ENCODE assay signal across 1 cellular context in the genomic region with DNA sequence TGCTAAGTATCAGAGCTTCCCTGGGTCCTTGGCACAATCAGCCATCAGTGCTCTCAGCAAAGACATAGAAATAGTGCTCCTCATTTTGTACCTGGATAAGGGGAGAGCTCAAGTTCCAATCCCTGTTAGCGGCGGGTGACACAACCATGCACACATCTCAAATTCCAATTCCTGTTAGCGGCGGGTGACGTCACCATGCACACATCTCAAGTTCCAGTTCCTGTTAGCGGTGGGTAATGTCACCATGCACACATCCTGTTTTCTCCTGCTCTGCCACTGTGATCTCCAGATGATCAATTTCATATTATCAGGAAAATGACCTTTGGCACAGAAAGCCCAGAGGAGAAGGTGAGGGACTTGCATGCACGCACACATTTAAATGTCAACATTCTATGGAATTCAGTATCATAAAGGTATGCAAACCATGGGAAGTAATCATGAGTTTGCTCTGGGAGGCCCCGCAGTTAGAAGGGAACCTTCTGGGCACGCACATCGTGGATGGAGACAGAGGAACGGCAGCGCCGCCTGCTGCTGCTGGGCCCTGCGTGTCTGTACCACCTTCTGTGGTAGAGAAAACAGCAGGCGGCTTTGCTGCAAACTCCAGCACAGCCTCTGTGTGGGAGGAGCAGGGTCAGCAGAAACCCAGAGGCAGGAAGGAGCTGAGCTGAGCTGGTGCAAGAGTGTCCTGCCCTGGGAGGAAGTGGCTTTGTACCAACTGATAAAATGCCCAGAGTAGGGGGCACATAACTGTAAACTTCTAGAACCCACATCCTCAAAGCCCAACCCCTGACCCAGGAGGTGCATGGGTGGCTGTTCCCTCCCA.
A peak's percentile ranks its signal among the peaks of the same experiment; 100 is the strongest.
TF ChIP-seq lines count a peak whose summit lies in the region.

No MANE protein-coding gene starts in this region.

TF ChIP-seq in HepG2, 621 proteins besides CTCF, POLR2A, EP300 and RAD21 (continued from another document and continues in another):
- TF ChIP-seq, protein P1, sequence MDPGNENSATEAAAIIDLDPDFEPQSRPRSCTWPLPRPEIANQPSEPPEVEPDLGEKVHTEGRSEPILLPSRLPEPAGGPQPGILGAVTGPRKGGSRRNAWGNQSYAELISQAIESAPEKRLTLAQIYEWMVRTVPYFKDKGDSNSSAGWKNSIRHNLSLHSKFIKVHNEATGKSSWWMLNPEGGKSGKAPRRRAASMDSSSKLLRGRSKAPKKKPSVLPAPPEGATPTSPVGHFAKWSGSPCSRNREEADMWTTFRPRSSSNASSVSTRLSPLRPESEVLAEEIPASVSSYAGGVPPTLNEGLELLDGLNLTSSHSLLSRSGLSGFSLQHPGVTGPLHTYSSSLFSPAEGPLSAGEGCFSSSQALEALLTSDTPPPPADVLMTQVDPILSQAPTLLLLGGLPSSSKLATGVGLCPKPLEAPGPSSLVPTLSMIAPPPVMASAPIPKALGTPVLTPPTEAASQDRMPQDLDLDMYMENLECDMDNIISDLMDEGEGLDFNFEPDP (CRISPR knock-in tag; conservative IDR thresholded peaks at IDR 0.05) = no peak
- TF ChIP-seq ZNF776 (CRISPR knock-in tag; IDR thresholded peaks at IDR 0.05) (no peak), EED (CRISPR knock-in tag; IDR thresholded peaks at IDR 0.05) (no peak; the same call in 1 of the 2 replicates), ZNF781 (CRISPR knock-in tag; IDR thresholded peaks at IDR 0.05; ENCODE audit: borderline replicate concordance, not compliant biosample characterization) (no peak), ZNF75D (CRISPR knock-in tag; IDR thresholded peaks at IDR 0.05; ENCODE audit: borderline replicate concordance) (no peak), NFRKB (IDR thresholded peaks at IDR 0.05) (no peak), RORA (CRISPR knock-in tag; IDR thresholded peaks at IDR 0.05) (no peak), ZNF3 (CRISPR knock-in tag; IDR thresholded peaks at IDR 0.05) (no peak), ZNF180 (CRISPR knock-in tag; IDR thresholded peaks at IDR 0.05; ENCODE audit: borderline replicate concordance, low read depth) (no peak), ZNF501 (CRISPR knock-in tag; IDR thresholded peaks at IDR 0.05) (peak; percentile 68), TBP (CRISPR knock-in tag; IDR thresholded peaks at IDR 0.05) (no peak), MYC (CRISPR knock-in tag; IDR thresholded peaks at IDR 0.05; ENCODE audit: borderline replicate concordance) (peak; percentile 82; the same call in 1 of the 2 replicates), TP53 (CRISPR knock-in tag; conservative IDR thresholded peaks at IDR 0.05) (no peak), ISX (CRISPR knock-in tag; conservative IDR thresholded peaks at IDR 0.05) (no peak), CENPT (CRISPR knock-in tag; IDR thresholded peaks at IDR 0.05; ENCODE audit: low read depth) (no peak), IRX3 (CRISPR knock-in tag; IDR thresholded peaks at IDR 0.05; ENCODE audit: borderline replicate concordance, low read depth) (no peak), KLF9 (CRISPR knock-in tag; IDR thresholded peaks at IDR 0.05; ENCODE audit: low read depth) (no peak), TBL1XR1 (IDR thresholded peaks at IDR 0.05; ENCODE audit: borderline replicate concordance, low read length, partially characterized antibody) (no peak), ZNF136 (CRISPR knock-in tag; IDR thresholded peaks at IDR 0.05; ENCODE audit: low read depth) (no peak), KLF16 (CRISPR knock-in tag; IDR thresholded peaks at IDR 0.05) (peak in 1 of 2 experiments; percentile 63; a peak in 1 of 4 replicates), CHCHD3 (CRISPR knock-in tag; IDR thresholded peaks at IDR 0.05) (no peak), ISL2 (CRISPR knock-in tag; IDR thresholded peaks at IDR 0.05) (no peak), ZNF333 (CRISPR knock-in tag; IDR thresholded peaks at IDR 0.05; ENCODE audit: borderline replicate concordance) (no peak), RFXAP (CRISPR knock-in tag; IDR thresholded peaks at IDR 0.05; ENCODE audit: borderline replicate concordance) (0 out of 2 replicates have a peak, but pooled peaks have one; percentile 22)
- TF ChIP-seq, protein P2, sequence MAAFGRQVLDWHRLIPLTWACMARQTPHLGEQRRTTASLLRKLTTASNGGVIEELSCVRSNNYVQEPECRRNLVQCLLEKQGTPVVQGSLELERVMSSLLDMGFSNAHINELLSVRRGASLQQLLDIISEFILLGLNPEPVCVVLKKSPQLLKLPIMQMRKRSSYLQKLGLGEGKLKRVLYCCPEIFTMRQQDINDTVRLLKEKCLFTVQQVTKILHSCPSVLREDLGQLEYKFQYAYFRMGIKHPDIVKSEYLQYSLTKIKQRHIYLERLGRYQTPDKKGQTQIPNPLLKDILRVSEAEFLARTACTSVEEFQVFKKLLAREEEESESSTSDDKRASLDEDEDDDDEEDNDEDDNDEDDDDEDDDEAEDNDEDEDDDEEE (CRISPR knock-in tag; IDR thresholded peaks at IDR 0.05) = no peak
- TF ChIP-seq, protein P3, sequence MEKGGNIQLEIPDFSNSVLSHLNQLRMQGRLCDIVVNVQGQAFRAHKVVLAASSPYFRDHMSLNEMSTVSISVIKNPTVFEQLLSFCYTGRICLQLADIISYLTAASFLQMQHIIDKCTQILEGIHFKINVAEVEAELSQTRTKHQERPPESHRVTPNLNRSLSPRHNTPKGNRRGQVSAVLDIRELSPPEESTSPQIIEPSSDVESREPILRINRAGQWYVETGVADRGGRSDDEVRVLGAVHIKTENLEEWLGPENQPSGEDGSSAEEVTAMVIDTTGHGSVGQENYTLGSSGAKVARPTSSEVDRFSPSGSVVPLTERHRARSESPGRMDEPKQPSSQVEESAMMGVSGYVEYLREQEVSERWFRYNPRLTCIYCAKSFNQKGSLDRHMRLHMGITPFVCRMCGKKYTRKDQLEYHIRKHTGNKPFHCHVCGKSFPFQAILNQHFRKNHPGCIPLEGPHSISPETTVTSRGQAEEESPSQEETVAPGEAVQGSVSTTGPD (CRISPR knock-in tag; IDR thresholded peaks at IDR 0.05) = no peak
- TF ChIP-seq, protein P4, sequence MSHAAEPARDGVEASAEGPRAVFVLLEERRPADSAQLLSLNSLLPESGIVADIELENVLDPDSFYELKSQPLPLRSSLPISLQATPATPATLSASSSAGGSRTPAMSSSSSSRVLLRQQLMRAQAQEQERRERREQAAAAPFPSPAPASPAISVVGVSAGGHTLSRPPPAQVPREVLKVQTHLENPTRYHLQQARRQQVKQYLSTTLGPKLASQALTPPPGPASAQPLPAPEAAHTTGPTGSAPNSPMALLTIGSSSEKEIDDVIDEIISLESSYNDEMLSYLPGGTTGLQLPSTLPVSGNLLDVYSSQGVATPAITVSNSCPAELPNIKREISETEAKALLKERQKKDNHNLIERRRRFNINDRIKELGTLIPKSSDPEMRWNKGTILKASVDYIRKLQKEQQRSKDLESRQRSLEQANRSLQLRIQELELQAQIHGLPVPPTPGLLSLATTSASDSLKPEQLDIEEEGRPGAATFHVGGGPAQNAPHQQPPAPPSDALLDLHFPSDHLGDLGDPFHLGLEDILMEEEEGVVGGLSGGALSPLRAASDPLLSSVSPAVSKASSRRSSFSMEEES (CRISPR knock-in tag; IDR thresholded peaks at IDR 0.05) = 0 out of 2 replicates have a peak, but pooled peaks have one; percentile 44
- TF ChIP-seq, protein P5, sequence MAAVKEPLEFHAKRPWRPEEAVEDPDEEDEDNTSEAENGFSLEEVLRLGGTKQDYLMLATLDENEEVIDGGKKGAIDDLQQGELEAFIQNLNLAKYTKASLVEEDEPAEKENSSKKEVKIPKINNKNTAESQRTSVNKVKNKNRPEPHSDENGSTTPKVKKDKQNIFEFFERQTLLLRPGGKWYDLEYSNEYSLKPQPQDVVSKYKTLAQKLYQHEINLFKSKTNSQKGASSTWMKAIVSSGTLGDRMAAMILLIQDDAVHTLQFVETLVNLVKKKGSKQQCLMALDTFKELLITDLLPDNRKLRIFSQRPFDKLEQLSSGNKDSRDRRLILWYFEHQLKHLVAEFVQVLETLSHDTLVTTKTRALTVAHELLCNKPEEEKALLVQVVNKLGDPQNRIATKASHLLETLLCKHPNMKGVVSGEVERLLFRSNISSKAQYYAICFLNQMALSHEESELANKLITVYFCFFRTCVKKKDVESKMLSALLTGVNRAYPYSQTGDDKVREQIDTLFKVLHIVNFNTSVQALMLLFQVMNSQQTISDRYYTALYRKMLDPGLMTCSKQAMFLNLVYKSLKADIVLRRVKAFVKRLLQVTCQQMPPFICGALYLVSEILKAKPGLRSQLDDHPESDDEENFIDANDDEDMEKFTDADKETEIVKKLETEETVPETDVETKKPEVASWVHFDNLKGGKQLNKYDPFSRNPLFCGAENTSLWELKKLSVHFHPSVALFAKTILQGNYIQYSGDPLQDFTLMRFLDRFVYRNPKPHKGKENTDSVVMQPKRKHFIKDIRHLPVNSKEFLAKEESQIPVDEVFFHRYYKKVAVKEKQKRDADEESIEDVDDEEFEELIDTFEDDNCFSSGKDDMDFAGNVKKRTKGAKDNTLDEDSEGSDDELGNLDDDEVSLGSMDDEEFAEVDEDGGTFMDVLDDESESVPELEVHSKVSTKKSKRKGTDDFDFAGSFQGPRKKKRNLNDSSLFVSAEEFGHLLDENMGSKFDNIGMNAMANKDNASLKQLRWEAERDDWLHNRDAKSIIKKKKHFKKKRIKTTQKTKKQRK (IDR thresholded peaks at IDR 0.05; ENCODE audit: low read length) = no peak
- TF ChIP-seq, protein P6, sequence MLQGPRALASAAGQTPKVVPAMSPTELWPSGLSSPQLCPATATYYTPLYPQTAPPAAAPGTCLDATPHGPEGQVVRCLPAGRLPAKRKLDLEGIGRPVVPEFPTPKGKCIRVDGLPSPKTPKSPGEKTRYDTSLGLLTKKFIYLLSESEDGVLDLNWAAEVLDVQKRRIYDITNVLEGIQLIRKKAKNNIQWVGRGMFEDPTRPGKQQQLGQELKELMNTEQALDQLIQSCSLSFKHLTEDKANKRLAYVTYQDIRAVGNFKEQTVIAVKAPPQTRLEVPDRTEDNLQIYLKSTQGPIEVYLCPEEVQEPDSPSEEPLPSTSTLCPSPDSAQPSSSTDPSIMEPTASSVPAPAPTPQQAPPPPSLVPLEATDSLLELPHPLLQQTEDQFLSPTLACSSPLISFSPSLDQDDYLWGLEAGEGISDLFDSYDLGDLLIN (CRISPR knock-in tag; IDR thresholded peaks at IDR 0.05; ENCODE audit: borderline replicate concordance) = no peak
- TF ChIP-seq, protein P7, sequence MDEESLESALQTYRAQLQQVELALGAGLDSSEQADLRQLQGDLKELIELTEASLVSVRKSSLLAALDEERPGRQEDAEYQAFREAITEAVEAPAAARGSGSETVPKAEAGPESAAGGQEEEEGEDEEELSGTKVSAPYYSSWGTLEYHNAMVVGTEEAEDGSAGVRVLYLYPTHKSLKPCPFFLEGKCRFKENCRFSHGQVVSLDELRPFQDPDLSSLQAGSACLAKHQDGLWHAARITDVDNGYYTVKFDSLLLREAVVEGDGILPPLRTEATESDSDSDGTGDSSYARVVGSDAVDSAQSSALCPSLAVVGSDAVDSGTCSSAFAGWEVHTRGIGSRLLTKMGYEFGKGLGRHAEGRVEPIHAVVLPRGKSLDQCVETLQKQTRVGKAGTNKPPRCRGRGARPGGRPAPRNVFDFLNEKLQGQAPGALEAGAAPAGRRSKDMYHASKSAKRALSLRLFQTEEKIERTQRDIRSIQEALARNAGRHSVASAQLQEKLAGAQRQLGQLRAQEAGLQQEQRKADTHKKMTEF (CRISPR knock-in tag; IDR thresholded peaks at IDR 0.05) = peak; percentile 67; the same call in 1 of the 2 replicates
- TF ChIP-seq, protein P8, sequence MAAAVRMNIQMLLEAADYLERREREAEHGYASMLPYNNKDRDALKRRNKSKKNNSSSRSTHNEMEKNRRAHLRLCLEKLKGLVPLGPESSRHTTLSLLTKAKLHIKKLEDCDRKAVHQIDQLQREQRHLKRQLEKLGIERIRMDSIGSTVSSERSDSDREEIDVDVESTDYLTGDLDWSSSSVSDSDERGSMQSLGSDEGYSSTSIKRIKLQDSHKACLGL (CRISPR knock-in tag; IDR thresholded peaks at IDR 0.05) = no peak
- TF ChIP-seq, protein P9, sequence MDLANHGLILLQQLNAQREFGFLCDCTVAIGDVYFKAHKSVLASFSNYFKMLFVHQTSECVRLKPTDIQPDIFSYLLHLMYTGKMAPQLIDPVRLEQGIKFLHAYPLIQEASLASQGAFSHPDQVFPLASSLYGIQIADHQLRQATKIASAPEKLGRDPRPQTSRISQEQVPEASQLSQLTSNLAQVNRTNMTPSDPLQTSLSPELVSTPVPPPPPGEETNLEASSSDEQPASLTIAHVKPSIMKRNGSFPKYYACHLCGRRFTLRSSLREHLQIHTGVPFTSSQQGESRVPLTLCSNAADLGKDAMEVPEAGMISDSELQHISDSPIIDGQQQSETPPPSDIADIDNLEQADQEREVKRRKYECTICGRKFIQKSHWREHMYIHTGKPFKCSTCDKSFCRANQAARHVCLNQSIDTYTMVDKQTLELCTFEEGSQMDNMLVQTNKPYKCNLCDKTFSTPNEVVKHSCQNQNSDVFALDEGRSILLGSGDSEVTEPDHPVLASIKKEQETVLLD (CRISPR knock-in tag; IDR thresholded peaks at IDR 0.05; ENCODE audit: low read depth) = no peak
- TF ChIP-seq, protein P10, sequence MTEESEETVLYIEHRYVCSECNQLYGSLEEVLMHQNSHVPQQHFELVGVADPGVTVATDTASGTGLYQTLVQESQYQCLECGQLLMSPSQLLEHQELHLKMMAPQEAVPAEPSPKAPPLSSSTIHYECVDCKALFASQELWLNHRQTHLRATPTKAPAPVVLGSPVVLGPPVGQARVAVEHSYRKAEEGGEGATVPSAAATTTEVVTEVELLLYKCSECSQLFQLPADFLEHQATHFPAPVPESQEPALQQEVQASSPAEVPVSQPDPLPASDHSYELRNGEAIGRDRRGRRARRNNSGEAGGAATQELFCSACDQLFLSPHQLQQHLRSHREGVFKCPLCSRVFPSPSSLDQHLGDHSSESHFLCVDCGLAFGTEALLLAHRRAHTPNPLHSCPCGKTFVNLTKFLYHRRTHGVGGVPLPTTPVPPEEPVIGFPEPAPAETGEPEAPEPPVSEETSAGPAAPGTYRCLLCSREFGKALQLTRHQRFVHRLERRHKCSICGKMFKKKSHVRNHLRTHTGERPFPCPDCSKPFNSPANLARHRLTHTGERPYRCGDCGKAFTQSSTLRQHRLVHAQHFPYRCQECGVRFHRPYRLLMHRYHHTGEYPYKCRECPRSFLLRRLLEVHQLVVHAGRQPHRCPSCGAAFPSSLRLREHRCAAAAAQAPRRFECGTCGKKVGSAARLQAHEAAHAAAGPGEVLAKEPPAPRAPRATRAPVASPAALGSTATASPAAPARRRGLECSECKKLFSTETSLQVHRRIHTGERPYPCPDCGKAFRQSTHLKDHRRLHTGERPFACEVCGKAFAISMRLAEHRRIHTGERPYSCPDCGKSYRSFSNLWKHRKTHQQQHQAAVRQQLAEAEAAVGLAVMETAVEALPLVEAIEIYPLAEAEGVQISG (CRISPR knock-in tag; IDR thresholded peaks at IDR 0.05) = peak; percentile 76
- TF ChIP-seq, protein P11, sequence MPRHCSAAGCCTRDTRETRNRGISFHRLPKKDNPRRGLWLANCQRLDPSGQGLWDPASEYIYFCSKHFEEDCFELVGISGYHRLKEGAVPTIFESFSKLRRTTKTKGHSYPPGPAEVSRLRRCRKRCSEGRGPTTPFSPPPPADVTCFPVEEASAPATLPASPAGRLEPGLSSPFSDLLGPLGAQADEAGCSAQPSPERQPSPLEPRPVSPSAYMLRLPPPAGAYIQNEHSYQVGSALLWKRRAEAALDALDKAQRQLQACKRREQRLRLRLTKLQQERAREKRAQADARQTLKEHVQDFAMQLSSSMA (CRISPR knock-in tag; IDR thresholded peaks at IDR 0.05) = no peak
